1 cellular context compared by ENCODE assay signal in genomic region chr7:47979145-47979831, GRCh38.
TF ChIP-seq lines count a peak whose summit lies in the region.

Gene HUS1 (minus strand): TSS chr7:47979615. CDS start chr7:47979519, 96 bp downstream.

TF ChIP-seq in HEK293, 187 proteins besides CTCF, POLR2A, EP300 and RAD21 (continued from another document and continues in another):
- peak; percentile 99 for TF ChIP-seq ZBTB11 (tag by site-specific recombination; conservative IDR thresholded peaks at IDR 0.05; ENCODE audit: low read depth)
- no peak; the same call in 1 of the 2 replicates for TF ChIP-seq GLI2 (tag by site-specific recombination; IDR thresholded peaks at IDR 0.05; ENCODE audit: borderline replicate concordance, low read depth)
- TF ChIP-seq ZNF624 (tag by site-specific recombination; IDR thresholded peaks at IDR 0.05): no peak
- TF ChIP-seq REPIN1 (tag by site-specific recombination; IDR thresholded peaks at IDR 0.05; ENCODE audit: low read depth): peak; percentile 95
- no peak for TF ChIP-seq ZNF175 (tag by site-specific recombination; IDR thresholded peaks at IDR 0.05)
- TF ChIP-seq ZNF404 (tag by site-specific recombination; IDR thresholded peaks at IDR 0.05): no peak
- TF ChIP-seq SCRT1 (tag by site-specific recombination; IDR thresholded peaks at IDR 0.05; ENCODE audit: borderline replicate concordance): no peak
- TF ChIP-seq ZNF114 (tag by site-specific recombination; IDR thresholded peaks at IDR 0.05): no peak
- TF ChIP-seq, protein P1, sequence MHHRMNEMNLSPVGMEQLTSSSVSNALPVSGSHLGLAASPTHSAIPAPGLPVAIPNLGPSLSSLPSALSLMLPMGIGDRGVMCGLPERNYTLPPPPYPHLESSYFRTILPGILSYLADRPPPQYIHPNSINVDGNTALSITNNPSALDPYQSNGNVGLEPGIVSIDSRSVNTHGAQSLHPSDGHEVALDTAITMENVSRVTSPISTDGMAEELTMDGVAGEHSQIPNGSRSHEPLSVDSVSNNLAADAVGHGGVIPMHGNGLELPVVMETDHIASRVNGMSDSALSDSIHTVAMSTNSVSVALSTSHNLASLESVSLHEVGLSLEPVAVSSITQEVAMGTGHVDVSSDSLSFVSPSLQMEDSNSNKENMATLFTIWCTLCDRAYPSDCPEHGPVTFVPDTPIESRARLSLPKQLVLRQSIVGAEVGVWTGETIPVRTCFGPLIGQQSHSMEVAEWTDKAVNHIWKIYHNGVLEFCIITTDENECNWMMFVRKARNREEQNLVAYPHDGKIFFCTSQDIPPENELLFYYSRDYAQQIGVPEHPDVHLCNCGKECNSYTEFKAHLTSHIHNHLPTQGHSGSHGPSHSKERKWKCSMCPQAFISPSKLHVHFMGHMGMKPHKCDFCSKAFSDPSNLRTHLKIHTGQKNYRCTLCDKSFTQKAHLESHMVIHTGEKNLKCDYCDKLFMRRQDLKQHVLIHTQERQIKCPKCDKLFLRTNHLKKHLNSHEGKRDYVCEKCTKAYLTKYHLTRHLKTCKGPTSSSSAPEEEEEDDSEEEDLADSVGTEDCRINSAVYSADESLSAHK (tag by site-specific recombination; IDR thresholded peaks at IDR 0.05): 0 out of 2 replicates have a peak, but pooled peaks have one; percentile 39
- TF ChIP-seq ZNF214 (tag by site-specific recombination; IDR thresholded peaks at IDR 0.05; ENCODE audit: borderline replicate concordance): no peak
- TF ChIP-seq ZBTB44 (tag by site-specific recombination; IDR thresholded peaks at IDR 0.05): no peak
- TF ChIP-seq ZNF830 (tag by site-specific recombination; IDR thresholded peaks at IDR 0.05; ENCODE audit: low read depth): no peak
- no peak; the same call in 1 of the 2 replicates for TF ChIP-seq FEZF1 (tag by site-specific recombination; IDR thresholded peaks at IDR 0.05)
- peak; percentile 45; the same call in 1 of the 2 replicates for TF ChIP-seq MYNN (tag by site-specific recombination; IDR thresholded peaks at IDR 0.05; ENCODE audit: borderline replicate concordance)
- no peak for TF ChIP-seq ZNF777 (tag by site-specific recombination; IDR thresholded peaks at IDR 0.05; ENCODE audit: borderline replicate concordance)
- no peak for TF ChIP-seq ZNF510 (tag by site-specific recombination; IDR thresholded peaks at IDR 0.05; ENCODE audit: insufficient replicate concordance)
- TF ChIP-seq, protein P2, sequence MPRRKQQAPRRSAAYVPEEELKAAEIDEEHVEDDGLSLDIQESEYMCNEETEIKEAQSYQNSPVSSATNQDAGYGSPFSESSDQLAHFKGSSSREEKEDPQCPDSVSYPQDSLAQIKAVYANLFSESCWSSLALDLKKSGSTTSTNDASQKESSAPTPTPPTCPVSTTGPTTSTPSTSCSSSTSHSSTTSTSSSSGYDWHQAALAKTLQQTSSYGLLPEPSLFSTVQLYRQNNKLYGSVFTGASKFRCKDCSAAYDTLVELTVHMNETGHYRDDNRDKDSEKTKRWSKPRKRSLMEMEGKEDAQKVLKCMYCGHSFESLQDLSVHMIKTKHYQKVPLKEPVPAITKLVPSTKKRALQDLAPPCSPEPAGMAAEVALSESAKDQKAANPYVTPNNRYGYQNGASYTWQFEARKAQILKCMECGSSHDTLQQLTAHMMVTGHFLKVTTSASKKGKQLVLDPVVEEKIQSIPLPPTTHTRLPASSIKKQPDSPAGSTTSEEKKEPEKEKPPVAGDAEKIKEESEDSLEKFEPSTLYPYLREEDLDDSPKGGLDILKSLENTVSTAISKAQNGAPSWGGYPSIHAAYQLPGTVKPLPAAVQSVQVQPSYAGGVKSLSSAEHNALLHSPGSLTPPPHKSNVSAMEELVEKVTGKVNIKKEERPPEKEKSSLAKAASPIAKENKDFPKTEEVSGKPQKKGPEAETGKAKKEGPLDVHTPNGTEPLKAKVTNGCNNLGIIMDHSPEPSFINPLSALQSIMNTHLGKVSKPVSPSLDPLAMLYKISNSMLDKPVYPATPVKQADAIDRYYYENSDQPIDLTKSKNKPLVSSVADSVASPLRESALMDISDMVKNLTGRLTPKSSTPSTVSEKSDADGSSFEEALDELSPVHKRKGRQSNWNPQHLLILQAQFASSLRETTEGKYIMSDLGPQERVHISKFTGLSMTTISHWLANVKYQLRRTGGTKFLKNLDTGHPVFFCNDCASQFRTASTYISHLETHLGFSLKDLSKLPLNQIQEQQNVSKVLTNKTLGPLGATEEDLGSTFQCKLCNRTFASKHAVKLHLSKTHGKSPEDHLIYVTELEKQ (tag by site-specific recombination; IDR thresholded peaks at IDR 0.05; ENCODE audit: borderline replicate concordance): no peak; the same call in 1 of the 2 replicates
- TF ChIP-seq ZNF530 (tag by site-specific recombination; IDR thresholded peaks at IDR 0.05; ENCODE audit: low read depth): no peak
- TF ChIP-seq HOXC10 (CRISPR knock-in tag; IDR thresholded peaks at IDR 0.05): 0 out of 2 replicates have a peak, but pooled peaks have one; percentile 83
- TF ChIP-seq REST (tag by site-specific recombination; IDR thresholded peaks at IDR 0.05): no peak
- TF ChIP-seq ZNF354C (tag by site-specific recombination; IDR thresholded peaks at IDR 0.05; ENCODE audit: borderline replicate concordance, low read depth): no peak
- no peak for TF ChIP-seq ZNF248 (tag by site-specific recombination; IDR thresholded peaks at IDR 0.05)
- 0 out of 2 replicates have a peak, but pooled peaks have one; percentile 12 for TF ChIP-seq ZNF585B (tag by site-specific recombination; IDR thresholded peaks at IDR 0.05)
- TF ChIP-seq ZNF837 (tag by site-specific recombination; IDR thresholded peaks at IDR 0.05): no peak
- no peak for TF ChIP-seq ZNF416 (tag by site-specific recombination; IDR thresholded peaks at IDR 0.05)
- TF ChIP-seq ZNF311 (tag by site-specific recombination; IDR thresholded peaks at IDR 0.05; ENCODE audit: borderline replicate concordance): no peak
- TF ChIP-seq, protein P3, sequence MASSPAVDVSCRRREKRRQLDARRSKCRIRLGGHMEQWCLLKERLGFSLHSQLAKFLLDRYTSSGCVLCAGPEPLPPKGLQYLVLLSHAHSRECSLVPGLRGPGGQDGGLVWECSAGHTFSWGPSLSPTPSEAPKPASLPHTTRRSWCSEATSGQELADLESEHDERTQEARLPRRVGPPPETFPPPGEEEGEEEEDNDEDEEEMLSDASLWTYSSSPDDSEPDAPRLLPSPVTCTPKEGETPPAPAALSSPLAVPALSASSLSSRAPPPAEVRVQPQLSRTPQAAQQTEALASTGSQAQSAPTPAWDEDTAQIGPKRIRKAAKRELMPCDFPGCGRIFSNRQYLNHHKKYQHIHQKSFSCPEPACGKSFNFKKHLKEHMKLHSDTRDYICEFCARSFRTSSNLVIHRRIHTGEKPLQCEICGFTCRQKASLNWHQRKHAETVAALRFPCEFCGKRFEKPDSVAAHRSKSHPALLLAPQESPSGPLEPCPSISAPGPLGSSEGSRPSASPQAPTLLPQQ (tag by site-specific recombination; IDR thresholded peaks at IDR 0.05): peak; percentile 92
- TF ChIP-seq KLF16 (tag by site-specific recombination; IDR thresholded peaks at IDR 0.05): peak; percentile 96
- no peak for TF ChIP-seq ZBTB48 (tag by site-specific recombination; IDR thresholded peaks at IDR 0.05)
- no peak for TF ChIP-seq ZNF221 (tag by site-specific recombination; IDR thresholded peaks at IDR 0.05; ENCODE audit: borderline replicate concordance)
- TF ChIP-seq, protein P4, sequence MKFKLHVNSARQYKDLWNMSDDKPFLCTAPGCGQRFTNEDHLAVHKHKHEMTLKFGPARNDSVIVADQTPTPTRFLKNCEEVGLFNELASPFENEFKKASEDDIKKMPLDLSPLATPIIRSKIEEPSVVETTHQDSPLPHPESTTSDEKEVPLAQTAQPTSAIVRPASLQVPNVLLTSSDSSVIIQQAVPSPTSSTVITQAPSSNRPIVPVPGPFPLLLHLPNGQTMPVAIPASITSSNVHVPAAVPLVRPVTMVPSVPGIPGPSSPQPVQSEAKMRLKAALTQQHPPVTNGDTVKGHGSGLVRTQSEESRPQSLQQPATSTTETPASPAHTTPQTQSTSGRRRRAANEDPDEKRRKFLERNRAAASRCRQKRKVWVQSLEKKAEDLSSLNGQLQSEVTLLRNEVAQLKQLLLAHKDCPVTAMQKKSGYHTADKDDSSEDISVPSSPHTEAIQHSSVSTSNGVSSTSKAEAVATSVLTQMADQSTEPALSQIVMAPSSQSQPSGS (tag by site-specific recombination; IDR thresholded peaks at IDR 0.05; ENCODE audit: low read depth): no peak
- no peak for TF ChIP-seq ZNF670 (tag by site-specific recombination; IDR thresholded peaks at IDR 0.05; ENCODE audit: low read depth)
- TF ChIP-seq ZNF621 (tag by site-specific recombination; IDR thresholded peaks at IDR 0.05): no peak
- TF ChIP-seq ZNF19 (tag by site-specific recombination; IDR thresholded peaks at IDR 0.05; ENCODE audit: low read depth): no peak
- no peak for TF ChIP-seq ZNF548 (tag by site-specific recombination; IDR thresholded peaks at IDR 0.05)
- peak; percentile 77 for TF ChIP-seq PATZ1 (tag by site-specific recombination; IDR thresholded peaks at IDR 0.05)
